ENCODE assay signal across 33 cellular contexts in the genomic region with DNA sequence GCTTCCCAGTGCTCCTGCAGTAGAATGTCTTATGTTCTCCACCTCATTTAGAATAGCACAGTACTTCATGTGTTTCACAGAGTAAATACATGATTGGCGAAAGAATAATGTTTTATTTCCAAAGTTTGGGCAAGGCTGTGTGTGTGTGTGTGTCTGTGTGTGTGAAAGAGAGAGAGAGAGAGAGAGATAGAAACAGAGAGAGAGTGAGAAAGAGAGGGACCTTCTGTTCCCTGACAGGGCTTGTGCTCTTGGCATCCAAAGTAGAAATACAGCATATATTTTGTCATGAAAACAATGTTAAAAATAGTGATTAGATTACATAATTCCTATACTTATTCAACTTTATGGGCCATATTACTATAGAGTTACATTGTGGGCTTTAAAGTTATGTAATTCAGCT.
"Had no signal": no experiment of that assay in that cellular context is flagged by ENCODE, and none has a peak within 500 bp of the region (broad histone marks: within the 10 kb centered on the region; RNA-seq: fewer than 3 reads in every experiment).

No MANE protein-coding gene starts in this region.

- DNase-seq: activated effector memory CD4-positive, alpha-beta T cell treated with anti-CD3 and anti-CD28 coated beads, Interleukin-2, amount 50 U/mL, for 16 hours; activated effector memory CD4-positive, alpha-beta T cell treated with Interleukin-2 at 50 U/mL for 16 hours; activated gamma-delta T cell; activated gamma-delta T cell treated with Interleukin-2 at 50 U/mL for 16 hours; activated naive CD4-positive, alpha-beta T cell; activated naive CD4-positive, alpha-beta T cell treated with anti-CD3 and anti-CD28 coated beads for 36 hours; activated naive CD4-positive, alpha-beta T cell treated with anti-CD3 and anti-CD28 coated beads, Interleukin-2, amount 10 ng/mL, durations not matched to agents 7 days and 5 days; activated naive CD4-positive, alpha-beta T cell treated with anti-CD3 and anti-CD28 coated beads, Interleukin-2, amount 50 U/mL, for 16 hours; activated naive CD4-positive, alpha-beta T cell treated with Interleukin-2 at 50 U/mL for 16 hours; activated naive CD8-positive, alpha-beta T cell treated with anti-CD3 and anti-CD28 coated beads for 36 hours; activated naive CD8-positive, alpha-beta T cell treated with anti-CD3 and anti-CD28 coated beads, Interleukin-2, amount 10 ng/mL, durations not matched to agents 7 days and 5 days; activated naive CD8-positive, alpha-beta T cell treated with anti-CD3 and anti-CD28 coated beads, Interleukin-2, amount 50 U/mL, for 24 hours; activated T-cell treated with anti-CD3 and anti-CD28 coated beads for 4 hours; activated T-cell treated with anti-CD3 and anti-CD28 coated beads, Interleukin-2, amount 50 U/mL, for 1 hour; activated T-cell treated with anti-CD3 and anti-CD28 coated beads, Interleukin-2, amount 50 U/mL, for 24 hours; activated T-cell treated with anti-CD3 and anti-CD28 coated beads, Interleukin-2, amount 50 U/mL, for 4 hours; activated T-cell treated with anti-CD3 and anti-CD28 coated beads, Interleukin-2, amount 50 U/mL, for 48 hours; activated T-cell treated with anti-CD3 and anti-CD28 coated beads, Interleukin-2, amount 50 U/mL, for 72 hours; adrenal gland; amniotic stem cell; amygdala; anterior cingulate cortex; aorta; body of pancreas; brain microvascular endothelial cell; caudate nucleus; central memory CD4-positive, alpha-beta T cell; cerebellar nuclear complex had no signal

- H3K36me3 ChIP-seq: adrenal gland, ascending aorta, brain microvascular endothelial cell, breast epithelium, cardiac muscle cell had no signal

- H3K4me3 ChIP-seq: adrenal gland, ascending aorta, body of pancreas, breast epithelium, cardiac muscle cell had no signal

- ATAC-seq: activated naive CD4-positive, alpha-beta T cell treated with anti-CD3 and anti-CD28 coated beads, Interleukin-2, amount 50 U/mL, for 72 hours; activated naive CD8-positive, alpha-beta T cell treated with anti-CD3 and anti-CD28 coated beads, Interleukin-2, amount 50 U/mL, for 24 hours; activated T-cell treated with anti-CD3 and anti-CD28 coated beads, Interleukin-2, amount 50 U/mL, for 4 hours; activated T-cell treated with anti-CD3 and anti-CD28 coated beads, Interleukin-2, amount 50 U/mL, for 72 hours; activated T-helper 17 cell treated with anti-CD3 and anti-CD28 coated beads, Interleukin-2, amount 50 U/mL, for 72 hours; body of pancreas had no signal

- H3K27me3 ChIP-seq: adrenal gland, ascending aorta, body of pancreas, brain microvascular endothelial cell, breast epithelium, cardiac muscle cell had no signal

- H3K9me3 ChIP-seq: adrenal gland, ascending aorta, body of pancreas, breast epithelium had no signal

- H3K27ac ChIP-seq: adrenal gland, ascending aorta, body of pancreas, brain microvascular endothelial cell, breast epithelium, cardiac muscle cell had no signal

- H3K4me1 ChIP-seq: adrenal gland, ascending aorta, breast epithelium had no signal
